In the genomic region with DNA sequence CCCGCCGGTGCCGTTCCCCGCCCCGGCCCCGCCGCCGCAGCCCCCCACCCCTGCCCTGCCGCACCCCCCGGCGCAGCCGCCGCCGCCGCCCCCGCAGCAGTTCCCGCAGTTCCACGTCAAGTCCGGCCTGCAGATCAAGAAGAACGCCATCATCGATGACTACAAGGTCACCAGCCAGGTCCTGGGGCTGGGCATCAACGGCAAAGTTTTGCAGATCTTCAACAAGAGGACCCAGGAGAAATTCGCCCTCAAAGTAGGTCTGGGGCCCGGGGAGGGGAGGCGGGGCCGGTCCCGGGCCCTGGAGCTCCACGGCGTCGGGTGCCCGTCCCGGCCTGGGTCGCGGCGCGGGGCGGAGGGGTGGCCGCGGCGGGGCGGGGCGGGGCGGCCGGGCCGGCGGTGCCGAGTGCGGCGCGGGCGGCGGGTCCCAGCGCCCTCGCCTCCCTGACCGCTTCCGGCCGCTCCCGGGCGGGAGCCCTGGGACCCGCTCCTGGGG, we compare ENCODE assay signal across 8 cellular contexts. TPM values are rescaled to one million over a fixed set of nuclear protein-coding genes. Genes with fewer than 3 reads are reported as not detected.
DNase-seq lines count a peak whose midpoint lies in the region; ATAC-seq and TF ChIP-seq lines count a peak whose summit lies in the region.

No MANE protein-coding gene starts in this region.

- H3K27ac ChIP-seq in coronary artery (peak overlapping the region; percentile 98 to 100), lower lobe of right lung (peak overlapping the region; percentile 95)

- DNase-seq in GM13976 (ENCODE audit: low spot score) (peak; percentile 57), T-helper 2 cell (peak in 3 of 5 experiments; percentile 23 to 43 (median 25)), coronary artery (ENCODE audit: low spot score) (no peak), lower lobe of right lung (peak; percentile 65), OCI-M2 (lab: John Stamatoyannopoulos, UW; ENCODE audit: unreplicated experiment) (no peak), medulla oblongata (ENCODE audit: extremely low spot score) (no peak)
- peak; percentile 37 for DNase-seq in stimulated activated naive CD4-positive, alpha-beta T cell treated with Interleukin-2 at 50 U/mL for 16 hours (lab: John Stamatoyannopoulos, UW)

- no peaks in the 10 kb centered on the region for H3K27me3 ChIP-seq in lower lobe of right lung (ENCODE audit: low read depth)

- no peaks in the 10 kb centered on the region for H3K9me3 ChIP-seq in lower lobe of right lung

- intact Hi-C loops in lower lobe of right lung (cut with DNase I), result no loop called here

- no peak for TF ChIP-seq CTCF in GM13976 (IDR thresholded peaks at IDR 0.05; ENCODE audit: borderline replicate concordance, control extremely low read depth, extremely low read depth, insufficient read depth, missing control alignments)
- no peak for TF ChIP-seq CTCF in coronary artery (IDR thresholded peaks at IDR 0.05)
- TF ChIP-seq CTCF in lower lobe of right lung (IDR thresholded peaks at IDR 0.05), result no peak

- in situ Hi-C loops in GM13976 (cut with MboI; ENCODE audit: low sequenced_read_pairs, unreplicated experiment), result no loop called here

- no peaks in the 10 kb centered on the region for H3K36me3 ChIP-seq in lower lobe of right lung

- peak overlapping the region; percentile 98 for H3K4me3 ChIP-seq in coronary artery
- peak overlapping the region; percentile 91 for H3K4me3 ChIP-seq in lower lobe of right lung

- ATAC-seq in HG02885 (IDR thresholded peaks at IDR 0.05; ENCODE audit: poor library complexity, unreplicated experiment) (peak; percentile 33), lower lobe of right lung (peak; percentile 53 to 66)

- peaks cover 47% of the 10 kb centered on the region for H3K4me1 ChIP-seq in lower lobe of right lung

RNA-seq across cellular contexts. Expression of a gene that starts 0.6 kb away (rescaled TPM):
- 87.0 TPM for total RNA-seq in lower lobe of right lung

RNA-seq across cellular contexts. Expression of a gene that starts 50.0 kb away (rescaled TPM):
- total RNA-seq in lower lobe of right lung, result 6.4 TPM

Comparison
In these comparisons a context has a peak if more than half of its experiments do, and no peak if none do; other contexts are left out.
1. DNase-seq: peak in GM13976 (single experiment), T-helper 2 cell (3 of 5), lower lobe of right lung (single experiment) and stimulated activated naive CD4-positive, alpha-beta T cell treated with Interleukin-2 at 50 U/mL for 16 hours (single experiment); none in coronary artery (single experiment), OCI-M2 (single experiment) and medulla oblongata (single experiment).